14 cellular contexts compared by ENCODE assay signal in genomic region chr7:77479536-77480088, GRCh38. TPM values are rescaled to one million over a fixed set of nuclear protein-coding genes. Genes with fewer than 3 reads are reported as not detected.
A peak's percentile ranks its signal among the peaks of the same experiment; 100 is the strongest.
DNase-seq lines count a peak whose midpoint lies in the region; ATAC-seq and TF ChIP-seq lines count a peak whose summit lies in the region.
"Had no signal": no experiment of that assay in that cellular context is flagged by ENCODE, and none has a peak within 500 bp of the region (broad histone marks: within the 10 kb centered on the region; RNA-seq: fewer than 3 reads in every experiment).

No MANE protein-coding gene starts in this region.

- H3K36me3 Mint-ChIP-seq in neural progenitor cell: no peaks in the 10 kb centered on the region
- H3K36me3 Mint-ChIP-seq: activated naive CD4-positive, alpha-beta T cell treated with anti-CD3 and anti-CD28 coated beads, Interleukin-2, amount 50 U/mL, for 24 hours; CD4-positive, CD25-positive, alpha-beta regulatory T cell; naive thymus-derived CD4-positive, alpha-beta T cell had no signal

- peak; percentile 39 for DNase-seq in GM03348 (ENCODE audit: low spot score)
- DNase-seq in NCI-H2196 treated with DMSO at 0.1 percent for 48 hours (lab: John Stamatoyannopoulos, UW; ENCODE audit: unreplicated experiment): peak; percentile 40
- peak; percentile 20 for DNase-seq in epithelial cell of proximal tubule (ENCODE audit: low read depth)
- DNase-seq in neural progenitor cell (ENCODE audit: low spot score): peak; percentile 4
- DNase-seq in NK-92 treated with Interleukin-12 subunit alpha and Interleukin-12 subunit beta, amount 100 ng/mL, for 24 hours (lab: John Stamatoyannopoulos, UW): no peak
- no peak for DNase-seq in stimulated activated CD4-positive, alpha-beta T cell treated with anti-CD3 and anti-CD28 coated beads, Interleukin-4, amount 100 ng/mL, for 4 hours
- no peak for DNase-seq in upper lobe of left lung
- DNase-seq: CD4-positive, CD25-positive, alpha-beta regulatory T cell; islet precursor cell; naive thymus-derived CD4-positive, alpha-beta T cell; NCI-H2171 treated with DMSO at 0.1 percent for 48 hours had no signal

- no peaks in the 10 kb centered on the region for H3K79me2 ChIP-seq in neural progenitor cell (ENCODE audit: low read depth)

- peaks cover 2% of the 10 kb centered on the region for H3K27me3 Mint-ChIP-seq in neural progenitor cell (ENCODE audit: insufficient read depth, low read depth)
- H3K27me3 Mint-ChIP-seq: activated naive CD4-positive, alpha-beta T cell treated with anti-CD3 and anti-CD28 coated beads, Interleukin-2, amount 50 U/mL, for 24 hours had no signal

- no peaks in the 10 kb centered on the region for H3K9me3 Mint-ChIP-seq in neural progenitor cell
- H3K9me3 Mint-ChIP-seq: activated naive CD4-positive, alpha-beta T cell treated with anti-CD3 and anti-CD28 coated beads, Interleukin-2, amount 50 U/mL, for 24 hours; CD4-positive, CD25-positive, alpha-beta regulatory T cell; naive thymus-derived CD4-positive, alpha-beta T cell had no signal

- no peaks in the 10 kb centered on the region for H4K20me1 ChIP-seq in neural progenitor cell (ENCODE audit: low read depth)

- no peaks in the 10 kb centered on the region for H3K4me1 Mint-ChIP-seq in neural progenitor cell

- WGBS in upper lobe of left lung, 2 donors: 68 to 77% methylated on average over 3 of the region's 3 CpGs

- H3K4me3 Mint-ChIP-seq in neural progenitor cell: no peak overlapping the region
- H3K4me3 Mint-ChIP-seq: activated naive CD4-positive, alpha-beta T cell treated with anti-CD3 and anti-CD28 coated beads, Interleukin-2, amount 50 U/mL, for 24 hours; CD4-positive, CD25-positive, alpha-beta regulatory T cell; naive thymus-derived CD4-positive, alpha-beta T cell had no signal

- no peak overlapping the region for H3K27ac Mint-ChIP-seq in neural progenitor cell
- H3K27ac Mint-ChIP-seq: activated naive CD4-positive, alpha-beta T cell treated with anti-CD3 and anti-CD28 coated beads, Interleukin-2, amount 50 U/mL, for 24 hours; CD4-positive, CD25-positive, alpha-beta regulatory T cell; naive thymus-derived CD4-positive, alpha-beta T cell had no signal

- no peak overlapping the region for H3K4me3 ChIP-seq in epithelial cell of proximal tubule (ENCODE audit: low read depth, low read length)
- H3K4me3 ChIP-seq in neural progenitor cell: no peak overlapping the region
- no peak overlapping the region for H3K4me3 ChIP-seq in upper lobe of left lung

- H3K9ac ChIP-seq in neural progenitor cell: no peak overlapping the region
- H3K9ac ChIP-seq: KMS-11 had no signal

- no peak overlapping the region for H3K4me2 ChIP-seq in neural progenitor cell
- H3K4me2 ChIP-seq: KMS-11 had no signal

- no peak for TF ChIP-seq POLR2A in upper lobe of left lung (IDR thresholded peaks at IDR 0.05)

- H3K27ac ChIP-seq in neural progenitor cell: no peak overlapping the region
- H3K27ac ChIP-seq in upper lobe of left lung: peak overlapping the region in 2 of 4 donors; percentile 21 to 33
- H3K27ac ChIP-seq: KMS-11 had no signal

- H3K9me3 ChIP-seq in neural progenitor cell (ENCODE audit: low read depth): no peaks in the 10 kb centered on the region
- no peaks in the 10 kb centered on the region for H3K9me3 ChIP-seq in upper lobe of left lung

- ATAC-seq in upper lobe of left lung (ENCODE audit: low FRiP score in 2 of 2) (no peak), GM18873 (IDR thresholded peaks at IDR 0.05; ENCODE audit: low FRiP score, unreplicated experiment) (no peak)
- ATAC-seq: naive thymus-derived CD4-positive, alpha-beta T cell had no signal

- TF ChIP-seq CTCF in epithelial cell of proximal tubule (conservative IDR thresholded peaks at IDR 0.05; ENCODE audit: low read depth, low read length): no peak
- no peak for TF ChIP-seq CTCF in neural progenitor cell (IDR thresholded peaks at IDR 0.05)
- TF ChIP-seq CTCF in upper lobe of left lung (IDR thresholded peaks at IDR 0.05): no peak

- H2AFZ ChIP-seq in neural progenitor cell (replicated peaks): peak overlapping the region; percentile 7

- H3K4me1 ChIP-seq in neural progenitor cell (no peaks in the 10 kb centered on the region), upper lobe of left lung (peaks cover 0 to 20% (median 10%) of the 10 kb centered on the region in 4 donors)

- H3F3A ChIP-seq in neural progenitor cell (ENCODE audit: low read depth): no peaks in the 10 kb centered on the region

- no peaks in the 10 kb centered on the region for H3K27me3 ChIP-seq in neural progenitor cell
- H3K27me3 ChIP-seq in upper lobe of left lung: no peaks in the 10 kb centered on the region

- no peak for TF ChIP-seq EP300 in upper lobe of left lung (IDR thresholded peaks at IDR 0.05)

- H3K36me3 ChIP-seq in neural progenitor cell: no peaks in the 10 kb centered on the region
- H3K36me3 ChIP-seq in upper lobe of left lung: no peaks in the 10 kb centered on the region

RNA-seq across cellular contexts. Expression of gene PTPN12, which starts 57.5 kb away (rescaled TPM):
- total RNA-seq in epithelial cell of proximal tubule (23.3 and 25.5 TPM in 2 replicates), neural progenitor cell (ENCODE audit: low replicate concordance) (46.3 and 86.6 TPM in 2 replicates), upper lobe of left lung (100 to 1,000 TPM; 104 to 211 (median 136) TPM)

Comparison
In these comparisons a context has a peak if more than half of its experiments do, and no peak if none do; other contexts are left out.
1. DNase-seq: peak in GM03348 (single experiment), NCI-H2196 treated with DMSO at 0.1 percent for 48 hours (single experiment), epithelial cell of proximal tubule (single experiment) and neural progenitor cell (single experiment); none in NK-92 treated with Interleukin-12 subunit alpha and Interleukin-12 subunit beta, amount 100 ng/mL, for 24 hours (single experiment), stimulated activated CD4-positive, alpha-beta T cell treated with anti-CD3 and anti-CD28 coated beads, Interleukin-4, amount 100 ng/mL, for 4 hours (0 of 2) and upper lobe of left lung (0 of 2).